ENCODE assay signal across 15 cellular contexts in genomic region chr18:76213996-76214395, GRCh38.
DNase-seq lines count a peak whose midpoint lies in the region; ATAC-seq lines count a peak whose summit lies in the region.
"Had no signal": no experiment of that assay in that cellular context is flagged by ENCODE, and none has a peak within 500 bp of the region (broad histone marks: within the 10 kb centered on the region; RNA-seq: fewer than 3 reads in every experiment).

No MANE protein-coding gene starts in this region.

- peak overlapping the region; percentile 82 for H3K18ac ChIP-seq in neuronal stem cell (ENCODE audit: low read length)

- H2BK15ac ChIP-seq in neuronal stem cell (ENCODE audit: low read length): no peak overlapping the region

- DNase-seq in NCI-H510A treated with DMSO at 0.1 percent for 48 hours (lab: John Stamatoyannopoulos, UW) (peak; percentile 59), NCI-H510A (lab: John Stamatoyannopoulos, UW) (no peak), NCI-H146 treated with DMSO at 0.1 percent for 48 hours (lab: John Stamatoyannopoulos, UW; ENCODE audit: unreplicated experiment) (peak; percentile 91), NCI-H748 treated with DMSO at 0.1 percent for 48 hours (lab: John Stamatoyannopoulos, UW) (peak; percentile 86), neuronal stem cell (ENCODE audit: low spot score) (no peak), DMS114 treated with DMSO at 0.1 percent for 48 hours (lab: John Stamatoyannopoulos, UW; ENCODE audit: unreplicated experiment) (no peak), right cardiac atrium (no peak)
- DNase-seq in activated T-cell treated with anti-CD3 and anti-CD28 coated beads, Interleukin-2, amount 50 U/mL, for 24 hours: no peak
- DNase-seq: GF-D8, MG63, NCI-H1694, NCI-H446, SK-N-SH, T-helper 1 cell had no signal

- no peaks in the 10 kb centered on the region for H3K36me3 Mint-ChIP-seq in activated T-cell treated with anti-CD3 and anti-CD28 coated beads, Interleukin-2, amount 50 U/mL, for 24 hours (ENCODE audit: low read depth)

- H3K27me3 ChIP-seq in neuronal stem cell (ENCODE audit: control insufficient read depth in 3 of 3, insufficient read depth in 3 of 3, low read depth in 1 of 3, low read length in 3 of 3) (peaks cover 0 to 14% (median 0%) of the 10 kb centered on the region in 3 experiments), right cardiac atrium (ENCODE audit: control insufficient read depth, insufficient read depth) (no peaks in the 10 kb centered on the region)
- H3K27me3 ChIP-seq: MG63 had no signal

- H4K91ac ChIP-seq in neuronal stem cell (ENCODE audit: low read depth, low read length, poor library complexity): no peak overlapping the region

- peak overlapping the region; percentile 25 for H2BK120ac ChIP-seq in neuronal stem cell (ENCODE audit: low read depth, low read length)

- no peak for ATAC-seq in right cardiac atrium

- H2AK5ac ChIP-seq in neuronal stem cell (ENCODE audit: low read depth, low read length): no peak overlapping the region

- H2AFZ ChIP-seq in neuronal stem cell (ENCODE audit: low read length): no peak overlapping the region

- H3K27ac Mint-ChIP-seq in activated T-cell treated with anti-CD3 and anti-CD28 coated beads, Interleukin-2, amount 50 U/mL, for 24 hours: no peak overlapping the region

- H3K9ac ChIP-seq in neuronal stem cell (ENCODE audit: low read depth, low read length, poor library complexity): no peak overlapping the region
- H3K9ac ChIP-seq: KMS-11, SK-N-SH had no signal

- peaks cover 0 to 11% of the 10 kb centered on the region in 2 donors for H3K4me1 ChIP-seq in neuronal stem cell (ENCODE audit: control insufficient read depth in 2 of 2, insufficient read depth in 1 of 2, low read depth in 1 of 2, low read length in 2 of 2)
- no peaks in the 10 kb centered on the region for H3K4me1 ChIP-seq in right cardiac atrium (ENCODE audit: control insufficient read depth, insufficient read depth, low read length)

- H2BK5ac ChIP-seq in neuronal stem cell (ENCODE audit: low read length): no peak overlapping the region

- H3K27ac ChIP-seq in neuronal stem cell (replicated peaks; ENCODE audit: low read length): peak overlapping the region; percentile 52
- H3K27ac ChIP-seq in right cardiac atrium (ENCODE audit: low read length): no peak overlapping the region
- H3K27ac ChIP-seq: KMS-11 had no signal

- no peak overlapping the region for H3K4ac ChIP-seq in neuronal stem cell (ENCODE audit: low read length)

- H3K4me2 ChIP-seq in neuronal stem cell (ENCODE audit: insufficient read depth, low read length, poor library complexity, severe bottlenecking): no peak overlapping the region
- H3K4me2 ChIP-seq: KMS-11, SK-N-SH had no signal

- no peak overlapping the region for H4K8ac ChIP-seq in neuronal stem cell (ENCODE audit: low read depth, low read length)

- H3K23ac ChIP-seq in neuronal stem cell (ENCODE audit: low read depth, low read length, poor library complexity): no peak overlapping the region

- no peak overlapping the region for H3K4me3 Mint-ChIP-seq in activated T-cell treated with anti-CD3 and anti-CD28 coated beads, Interleukin-2, amount 50 U/mL, for 24 hours

- H3K14ac ChIP-seq in neuronal stem cell (ENCODE audit: low read length): no peak overlapping the region

- no CpG with 5 or more reads among the region's 3 CpGs for WGBS in neuronal stem cell (ENCODE audit: extremely low coverage in 2 of 2, insufficient read length in 2 of 2, insufficient replicate concordance in 1 of 2), 2 donors
- WGBS in right cardiac atrium: 88% methylated on average over 3 of the region's 3 CpGs

- no peaks in the 10 kb centered on the region for H3K79me1 ChIP-seq in neuronal stem cell (ENCODE audit: low read depth, low read length)

- H3K9me3 Mint-ChIP-seq in activated T-cell treated with anti-CD3 and anti-CD28 coated beads, Interleukin-2, amount 50 U/mL, for 24 hours: no peaks in the 10 kb centered on the region

- H3K9me3 ChIP-seq in neuronal stem cell (replicated peaks in 1 of 2; ENCODE audit: control insufficient read depth in 2 of 2, insufficient read depth in 1 of 2, low read depth in 1 of 2, low read length in 2 of 2) (no peaks in the 10 kb centered on the region), right cardiac atrium (ENCODE audit: control insufficient read depth, low read length) (no peaks in the 10 kb centered on the region)
- H3K9me3 ChIP-seq: MG63, SK-N-SH had no signal

- no peaks in the 10 kb centered on the region for H3K36me3 ChIP-seq in neuronal stem cell (replicated peaks in 1 of 2; ENCODE audit: control insufficient read depth in 2 of 2, insufficient read depth in 2 of 2, low read length in 2 of 2)
- H3K36me3 ChIP-seq: MG63 had no signal

- H3K4me1 Mint-ChIP-seq in activated T-cell treated with anti-CD3 and anti-CD28 coated beads, Interleukin-2, amount 50 U/mL, for 24 hours (ENCODE audit: low read depth): peaks cover 25% of the 10 kb centered on the region

- intact Hi-C loops in right cardiac atrium (cut with DNase I): no loop called here

- H3K27me3 Mint-ChIP-seq in activated T-cell treated with anti-CD3 and anti-CD28 coated beads, Interleukin-2, amount 50 U/mL, for 24 hours: peaks cover 21% of the 10 kb centered on the region

- H3K4me3 ChIP-seq in neuronal stem cell (ENCODE audit: low read length in 2 of 2) (no peak overlapping the region), right cardiac atrium (ENCODE audit: low read length) (no peak overlapping the region)
- H3K4me3 ChIP-seq: MG63 had no signal

- H2BK12ac ChIP-seq in neuronal stem cell (ENCODE audit: low read length): no peak overlapping the region

Comparison
In these comparisons a context has a peak if more than half of its experiments do, and no peak if none do; other contexts are left out.
1. DNase-seq: peak in NCI-H510A treated with DMSO at 0.1 percent for 48 hours (single experiment), NCI-H146 treated with DMSO at 0.1 percent for 48 hours (single experiment) and NCI-H748 treated with DMSO at 0.1 percent for 48 hours (single experiment); none in NCI-H510A (single experiment), neuronal stem cell (single experiment), DMS114 treated with DMSO at 0.1 percent for 48 hours (single experiment), right cardiac atrium (0 of 3) and activated T-cell treated with anti-CD3 and anti-CD28 coated beads, Interleukin-2, amount 50 U/mL, for 24 hours (single experiment).